Comparison of ENCODE assay signal across 9 cellular contexts in the genomic region with DNA sequence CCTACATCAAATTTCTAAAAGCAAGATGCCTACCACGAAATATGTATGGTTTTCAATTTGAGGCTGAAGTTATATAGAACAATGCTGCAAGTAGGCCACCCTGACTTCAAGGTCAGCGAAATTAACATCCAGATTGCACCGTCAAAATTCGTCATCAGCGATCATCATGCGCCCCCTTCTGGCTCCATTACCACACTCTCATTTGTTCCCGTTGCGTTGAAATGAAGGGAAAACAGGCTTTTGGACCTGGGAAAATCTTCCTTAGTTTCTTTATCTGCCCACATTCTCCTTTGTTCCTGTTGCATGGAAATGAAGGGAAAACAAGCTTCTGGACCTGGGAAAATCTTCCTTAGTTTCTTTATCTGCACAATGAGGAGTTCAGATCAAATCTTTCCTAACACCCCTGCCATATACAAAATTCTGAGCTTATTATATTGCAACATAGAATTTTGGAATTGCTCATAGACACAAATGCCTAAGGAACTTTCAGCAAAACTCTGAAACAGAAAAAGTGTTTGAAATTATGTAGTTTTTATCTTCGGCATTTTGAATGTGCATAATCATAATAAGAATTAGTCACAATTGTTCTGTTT.
DNase-seq lines count a peak whose midpoint lies in the region; ATAC-seq, FAIRE-seq and TF ChIP-seq lines count a peak whose summit lies in the region.
"Had no signal": no experiment of that assay in that cellular context is flagged by ENCODE, and none has a peak within 500 bp of the region (broad histone marks: within the 10 kb centered on the region; RNA-seq: fewer than 3 reads in every experiment).

No MANE protein-coding gene starts in this region.

- CTCF ChIA-PET in activated CD4-positive, alpha-beta memory T cell treated with anti-CD3 and anti-CD28 coated beads, Interleukin-2, amount 10 ng/mL, durations not matched to agents 7 days and 5 days (lab: Charles Lee), result interaction anchor here (0.6 to 2.3 kb wide), 20 partner anchors 9 to 505 kb away, joined by 3 to 25 read pairs (median 4); a partner anchor contains a TSS
- CTCF ChIA-PET in naive thymus-derived CD4-positive, alpha-beta T cell (lab: Charles Lee), result interaction anchor here (0.5 to 3.6 kb wide), 13 partner anchors 9 to 433 kb away, joined by 3 to 32 read pairs (median 4); no protein-coding TSS in a partner anchor

- peak; percentile 90 for TF ChIP-seq CTCF in endodermal cell (conservative IDR thresholded peaks at IDR 0.05)

- peaks cover 53% of the 10 kb centered on the region for H3K27me3 Mint-ChIP-seq in activated CD4-positive, alpha-beta memory T cell treated with anti-CD3 and anti-CD28 coated beads, Interleukin-2, amount 10 ng/mL, durations not matched to agents 7 days and 5 days
- peaks cover 2% of the 10 kb centered on the region for H3K27me3 Mint-ChIP-seq in endodermal cell (ENCODE audit: insufficient read depth)
- peaks cover 0 to 66% (median 0%) of the 10 kb centered on the region in 5 donors for H3K27me3 Mint-ChIP-seq in naive thymus-derived CD4-positive, alpha-beta T cell

- H3K27me3 ChIP-seq in endodermal cell (ENCODE audit: control insufficient read depth, insufficient read depth, low read length, poor library complexity, severe bottlenecking), result peaks cover 4% of the 10 kb centered on the region
- no peaks in the 10 kb centered on the region for H3K27me3 ChIP-seq in naive thymus-derived CD4-positive, alpha-beta T cell (ENCODE audit: control insufficient read depth in 2 of 2, insufficient read depth in 2 of 2, low read length in 2 of 2)

- DNase-seq in DMS114 treated with DMSO at 0.1 percent for 48 hours (lab: John Stamatoyannopoulos, UW; ENCODE audit: unreplicated experiment) (peak; percentile 40), LoVo (ENCODE audit: low spot score) (peak; percentile 32), endodermal cell (peak; percentile 86), H54 (ENCODE audit: insufficient read length, low spot score) (no peak)
- peak; percentile 69 for DNase-seq in activated CD4-positive, alpha-beta memory T cell treated with anti-CD3 and anti-CD28 coated beads, Interleukin-2, amount 10 ng/mL, durations not matched to agents 7 days and 5 days
- peak in 8 of 9 donors; percentile 24 to 55 (median 48) for DNase-seq in naive thymus-derived CD4-positive, alpha-beta T cell
- DNase-seq in stimulated activated effector memory CD8-positive, alpha-beta T cell treated with anti-CD3 and anti-CD28 coated beads, Interleukin-12 subunit alpha, Interleukin-12 subunit beta, amount 100 ng/mL, for 72 hours (ENCODE audit: low spot score in 2 of 2), result peak; percentile 38 to 73

- H3K9me3 Mint-ChIP-seq in activated CD4-positive, alpha-beta memory T cell treated with anti-CD3 and anti-CD28 coated beads, Interleukin-2, amount 10 ng/mL, durations not matched to agents 7 days and 5 days, result no peaks in the 10 kb centered on the region
- H3K9me3 Mint-ChIP-seq in endodermal cell, result no peaks in the 10 kb centered on the region
- H3K9me3 Mint-ChIP-seq in naive thymus-derived CD4-positive, alpha-beta T cell, result peaks cover 0 to 2% (median 0%) of the 10 kb centered on the region in 11 donors
- no peaks in the 10 kb centered on the region for H3K9me3 Mint-ChIP-seq in stimulated activated effector memory CD8-positive, alpha-beta T cell treated with anti-CD3 and anti-CD28 coated beads, Interleukin-12 subunit alpha, Interleukin-12 subunit beta, amount 100 ng/mL, for 72 hours

- no peak overlapping the region for H3K4me3 Mint-ChIP-seq in activated CD4-positive, alpha-beta memory T cell treated with anti-CD3 and anti-CD28 coated beads, Interleukin-2, amount 10 ng/mL, durations not matched to agents 7 days and 5 days
- no peak overlapping the region for H3K4me3 Mint-ChIP-seq in endodermal cell
- no peak overlapping the region for H3K4me3 Mint-ChIP-seq in naive thymus-derived CD4-positive, alpha-beta T cell
- no peak overlapping the region for H3K4me3 Mint-ChIP-seq in stimulated activated effector memory CD8-positive, alpha-beta T cell treated with anti-CD3 and anti-CD28 coated beads, Interleukin-12 subunit alpha, Interleukin-12 subunit beta, amount 100 ng/mL, for 72 hours

- H3K36me3 Mint-ChIP-seq in activated CD4-positive, alpha-beta memory T cell treated with anti-CD3 and anti-CD28 coated beads, Interleukin-2, amount 10 ng/mL, durations not matched to agents 7 days and 5 days (ENCODE audit: low read depth), result no peaks in the 10 kb centered on the region
- no peaks in the 10 kb centered on the region for H3K36me3 Mint-ChIP-seq in endodermal cell (ENCODE audit: low read depth)
- H3K36me3 Mint-ChIP-seq in naive thymus-derived CD4-positive, alpha-beta T cell, result no peaks in the 10 kb centered on the region
- H3K36me3 Mint-ChIP-seq in stimulated activated effector memory CD8-positive, alpha-beta T cell treated with anti-CD3 and anti-CD28 coated beads, Interleukin-12 subunit alpha, Interleukin-12 subunit beta, amount 100 ng/mL, for 72 hours, result no peaks in the 10 kb centered on the region

- H3K27ac Mint-ChIP-seq in activated CD4-positive, alpha-beta memory T cell treated with anti-CD3 and anti-CD28 coated beads, Interleukin-2, amount 10 ng/mL, durations not matched to agents 7 days and 5 days, result no peak overlapping the region
- H3K27ac Mint-ChIP-seq in endodermal cell, result no peak overlapping the region
- H3K27ac Mint-ChIP-seq in naive thymus-derived CD4-positive, alpha-beta T cell, result no peak overlapping the region
- H3K27ac Mint-ChIP-seq in stimulated activated effector memory CD8-positive, alpha-beta T cell treated with anti-CD3 and anti-CD28 coated beads, Interleukin-12 subunit alpha, Interleukin-12 subunit beta, amount 100 ng/mL, for 72 hours, result no peak overlapping the region

- H3K4me1 ChIP-seq in endodermal cell (ENCODE audit: control insufficient read depth, insufficient read depth, low read length), result no peaks in the 10 kb centered on the region
- H3K4me1 ChIP-seq in naive thymus-derived CD4-positive, alpha-beta T cell (ENCODE audit: control insufficient read depth in 2 of 2, insufficient read depth in 2 of 2, low read length in 2 of 2), result no peaks in the 10 kb centered on the region
- H3K4me1 ChIP-seq: SJSA1 had no signal

- no peak overlapping the region for H3K4me3 ChIP-seq in endodermal cell (ENCODE audit: low read length)
- no peak overlapping the region for H3K4me3 ChIP-seq in naive thymus-derived CD4-positive, alpha-beta T cell (ENCODE audit: low read length)
- H3K4me3 ChIP-seq: SJSA1 had no signal

- H3K36me3 ChIP-seq in endodermal cell (ENCODE audit: control insufficient read depth, insufficient read depth, low read length), result no peaks in the 10 kb centered on the region
- H3K36me3 ChIP-seq in naive thymus-derived CD4-positive, alpha-beta T cell (ENCODE audit: control insufficient read depth in 2 of 3, insufficient read depth in 3 of 3, low read length in 3 of 3), result no peaks in the 10 kb centered on the region
- H3K36me3 ChIP-seq: SJSA1 had no signal

- H3K9ac ChIP-seq in endodermal cell (ENCODE audit: extremely low read depth, low read length, poor library complexity, severe bottlenecking), result no peak overlapping the region

- H3K9me3 ChIP-seq in endodermal cell (ENCODE audit: control insufficient read depth, low read length), result no peaks in the 10 kb centered on the region
- no peaks in the 10 kb centered on the region for H3K9me3 ChIP-seq in naive thymus-derived CD4-positive, alpha-beta T cell (ENCODE audit: control insufficient read depth in 2 of 3, low read length in 3 of 3)

- H3K4me1 Mint-ChIP-seq in activated CD4-positive, alpha-beta memory T cell treated with anti-CD3 and anti-CD28 coated beads, Interleukin-2, amount 10 ng/mL, durations not matched to agents 7 days and 5 days, result peaks cover 10% of the 10 kb centered on the region
- no peaks in the 10 kb centered on the region for H3K4me1 Mint-ChIP-seq in endodermal cell
- H3K4me1 Mint-ChIP-seq in naive thymus-derived CD4-positive, alpha-beta T cell, result peaks cover 0 to 12% (median 0%) of the 10 kb centered on the region in 7 donors
- H3K4me1 Mint-ChIP-seq in stimulated activated effector memory CD8-positive, alpha-beta T cell treated with anti-CD3 and anti-CD28 coated beads, Interleukin-12 subunit alpha, Interleukin-12 subunit beta, amount 100 ng/mL, for 72 hours, result peaks cover 11% of the 10 kb centered on the region

- no peak for FAIRE-seq in H54 (lab: Jason Lieb, UNC)

- intact Hi-C loops in naive thymus-derived CD4-positive, alpha-beta T cell (cut with micrococcal nuclease), result loop anchor here (1.0 to 5.0 kb wide), 8 partner anchors 205 to 664 kb away; a partner anchor contains a TSS

- ATAC-seq in naive thymus-derived CD4-positive, alpha-beta T cell, result peak; percentile 56
- peak; percentile 74 for ATAC-seq in stimulated activated effector memory CD8-positive, alpha-beta T cell treated with anti-CD3 and anti-CD28 coated beads, Interleukin-12 subunit alpha, Interleukin-12 subunit beta, amount 100 ng/mL, for 72 hours
- ATAC-seq in GM21786 (IDR thresholded peaks at IDR 0.05; ENCODE audit: unreplicated experiment), result no peak

- no peak for TF ChIP-seq POLR2A in H54 (IDR thresholded peaks at IDR 0.05; ENCODE audit: low read depth, low read length)

- POLR2A ChIA-PET in activated CD4-positive, alpha-beta memory T cell treated with anti-CD3 and anti-CD28 coated beads, Interleukin-2, amount 10 ng/mL, durations not matched to agents 7 days and 5 days (lab: Charles Lee), result interaction anchor here (0.8 kb wide), 1 partner anchor 232 kb away, joined by 3 read pairs; no protein-coding TSS in a partner anchor
- POLR2A ChIA-PET in naive thymus-derived CD4-positive, alpha-beta T cell (lab: Charles Lee), result interaction anchor here (1.3 kb wide), 1 partner anchor 97 kb away, joined by 3 read pairs; no protein-coding TSS in a partner anchor

- no peak overlapping the region for H3K27ac ChIP-seq in endodermal cell (ENCODE audit: low read depth, low read length)
- no peak overlapping the region for H3K27ac ChIP-seq in naive thymus-derived CD4-positive, alpha-beta T cell (ENCODE audit: low read depth, low read length)
- H3K27ac ChIP-seq: SJSA1 had no signal

- WGBS in endodermal cell (ENCODE audit: insufficient coverage in 1 of 2, insufficient read length in 1 of 2), 2 experiments, result 8 to 16% methylated on average over 6 to 9 of the region's 9 CpGs
